In the genomic region with DNA sequence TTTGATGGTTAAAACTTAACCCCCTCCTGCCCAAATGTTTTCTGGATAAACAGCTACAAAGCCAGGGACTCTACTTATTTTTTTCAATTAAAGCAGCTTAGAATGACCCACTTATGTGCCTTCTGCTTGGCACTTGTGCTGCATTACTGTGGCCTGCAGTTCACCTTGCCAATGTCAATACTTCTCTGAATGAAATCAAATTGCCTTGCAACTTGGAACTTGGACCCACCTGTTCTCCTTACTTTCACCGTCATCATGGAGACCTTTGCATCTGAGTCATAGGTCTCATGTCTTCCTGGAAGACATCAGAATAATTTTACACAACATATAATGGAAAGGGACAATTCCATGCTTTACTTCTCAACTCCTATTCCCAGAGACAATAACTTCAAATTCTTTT, we compare ENCODE assay signal across 18 cellular contexts.
DNase-seq lines count a peak whose midpoint lies in the region; ATAC-seq and TF ChIP-seq lines count a peak whose summit lies in the region.
"Had no signal": no experiment of that assay in that cellular context is flagged by ENCODE, and none has a peak within 500 bp of the region (broad histone marks: within the 10 kb centered on the region; RNA-seq: fewer than 3 reads in every experiment).

No MANE protein-coding gene starts in this region.

- intact Hi-C loops in activated CD4-positive, alpha-beta T cell treated with anti-CD3 and anti-CD28 coated beads, Interleukin-2, amount 10 ng/mL, durations not matched to agents 24 days and 14 days (cut with micrococcal nuclease): no loop called here
- intact Hi-C loops in transverse colon (cut with DNase I; ENCODE audit: low total_unique reads): no loop called here

- H3K27me3 Mint-ChIP-seq in activated CD4-positive, alpha-beta T cell treated with anti-CD3 and anti-CD28 coated beads, Interleukin-2, amount 10 ng/mL, durations not matched to agents 24 days and 14 days: peaks cover 26% of the 10 kb centered on the region
- H3K27me3 Mint-ChIP-seq in activated CD4-positive, alpha-beta T cell treated with anti-CD3 and anti-CD28 coated beads, Interleukin-2, amount 10 ng/mL, durations not matched to agents 7 days and 5 days: peaks cover 15% of the 10 kb centered on the region

- no peak for TF ChIP-seq POLR2A in transverse colon (IDR thresholded peaks at IDR 0.05)

- no peaks in the 10 kb centered on the region for H3K36me3 Mint-ChIP-seq in activated CD4-positive, alpha-beta T cell treated with anti-CD3 and anti-CD28 coated beads, Interleukin-2, amount 10 ng/mL, durations not matched to agents 24 days and 14 days (ENCODE audit: low read depth)
- no peaks in the 10 kb centered on the region for H3K36me3 Mint-ChIP-seq in activated CD4-positive, alpha-beta T cell treated with anti-CD3 and anti-CD28 coated beads, Interleukin-2, amount 10 ng/mL, durations not matched to agents 7 days and 5 days (ENCODE audit: low read depth)

- WGBS in transverse colon (ENCODE audit: low coverage in 1 of 2), 2 donors: 52 to 60% methylated on average over 1 of the region's 1 CpG

- peaks cover 0 to 22% (median 5%) of the 10 kb centered on the region in 4 donors for H3K4me1 ChIP-seq in transverse colon

- H3K9me3 ChIP-seq in transverse colon: peaks cover 5 to 9% of the 10 kb centered on the region in 2 donors

- peak; percentile 23 for DNase-seq in activated CD4-positive, alpha-beta T cell treated with anti-CD3 and anti-CD28 coated beads, Interleukin-2, amount 10 ng/mL, durations not matched to agents 24 days and 14 days
- no peak for DNase-seq in activated CD4-positive, alpha-beta T cell treated with anti-CD3 and anti-CD28 coated beads, Interleukin-2, amount 10 ng/mL, durations not matched to agents 7 days and 5 days
- DNase-seq in NCI-H2196 (lab: John Stamatoyannopoulos, UW; ENCODE audit: unreplicated experiment) (peak; percentile 52), left lobe of liver (ENCODE audit: low spot score) (peak; percentile 76), transverse colon (peak; percentile 34), RPMI8226 (no peak), cerebellar nuclear complex (lab: John Stamatoyannopoulos, UW) (no peak)
- DNase-seq: 8988T, DMS153, H9, Kasumi-1, NCI-H1436, NCI-H2081 treated with DMSO at 0.1 percent for 48 hours, NCI-H345, NCI-H526 treated with DMSO at 0.1 percent for 48 hours, SHP77 treated with DMSO at 0.1 percent for 48 hours had no signal

- no peak overlapping the region for H3K4me3 ChIP-seq in transverse colon

- no peaks in the 10 kb centered on the region for H3K27me3 ChIP-seq in transverse colon

- H3K9me3 Mint-ChIP-seq in activated CD4-positive, alpha-beta T cell treated with anti-CD3 and anti-CD28 coated beads, Interleukin-2, amount 10 ng/mL, durations not matched to agents 24 days and 14 days: peaks cover 4% of the 10 kb centered on the region
- no peaks in the 10 kb centered on the region for H3K9me3 Mint-ChIP-seq in activated CD4-positive, alpha-beta T cell treated with anti-CD3 and anti-CD28 coated beads, Interleukin-2, amount 10 ng/mL, durations not matched to agents 7 days and 5 days

- CTCF ChIA-PET in activated CD4-positive, alpha-beta T cell treated with anti-CD3 and anti-CD28 coated beads, Interleukin-2, amount 10 ng/mL, durations not matched to agents 7 days and 5 days (lab: Charles Lee): no interaction called here

- no peak for TF ChIP-seq CTCF in transverse colon (IDR thresholded peaks at IDR 0.05)

- no peaks in the 10 kb centered on the region for H3K36me3 ChIP-seq in transverse colon

- ATAC-seq in left lobe of liver (peak; percentile 76), HG03135 (IDR thresholded peaks at IDR 0.05; ENCODE audit: unreplicated experiment) (no peak)

- H3K4me1 Mint-ChIP-seq in activated CD4-positive, alpha-beta T cell treated with anti-CD3 and anti-CD28 coated beads, Interleukin-2, amount 10 ng/mL, durations not matched to agents 24 days and 14 days: no peaks in the 10 kb centered on the region
- H3K4me1 Mint-ChIP-seq in activated CD4-positive, alpha-beta T cell treated with anti-CD3 and anti-CD28 coated beads, Interleukin-2, amount 10 ng/mL, durations not matched to agents 7 days and 5 days: no peaks in the 10 kb centered on the region

- no peak for TF ChIP-seq EP300 in transverse colon (IDR thresholded peaks at IDR 0.05; ENCODE audit: low read depth)

- peak overlapping the region in 3 of 4 donors; percentile 43 to 56 (median 52) for H3K27ac ChIP-seq in transverse colon
- H3K27ac ChIP-seq: C4-2B had no signal

- no peak overlapping the region for H3K4me3 Mint-ChIP-seq in activated CD4-positive, alpha-beta T cell treated with anti-CD3 and anti-CD28 coated beads, Interleukin-2, amount 10 ng/mL, durations not matched to agents 24 days and 14 days
- H3K4me3 Mint-ChIP-seq in activated CD4-positive, alpha-beta T cell treated with anti-CD3 and anti-CD28 coated beads, Interleukin-2, amount 10 ng/mL, durations not matched to agents 7 days and 5 days: no peak overlapping the region
- H3K4me3 Mint-ChIP-seq: H9 had no signal

- POLR2A ChIA-PET in activated CD4-positive, alpha-beta T cell treated with anti-CD3 and anti-CD28 coated beads, Interleukin-2, amount 10 ng/mL, durations not matched to agents 7 days and 5 days (lab: Charles Lee): no interaction called here

- in situ Hi-C loops in transverse colon (cut with MboI; ENCODE audit: low pct_ligation_motif_present in 1 of 4, low pct_unique_long_range_greater_than_20kb in 1 of 4, low sequenced_read_pairs in 3 of 4): no loop called here

- no peak overlapping the region for H3K27ac Mint-ChIP-seq in activated CD4-positive, alpha-beta T cell treated with anti-CD3 and anti-CD28 coated beads, Interleukin-2, amount 10 ng/mL, durations not matched to agents 24 days and 14 days
- H3K27ac Mint-ChIP-seq in activated CD4-positive, alpha-beta T cell treated with anti-CD3 and anti-CD28 coated beads, Interleukin-2, amount 10 ng/mL, durations not matched to agents 7 days and 5 days: no peak overlapping the region
- H3K27ac Mint-ChIP-seq: H9 had no signal

Comparison
In these comparisons a context has a peak if more than half of its experiments do, and no peak if none do; other contexts are left out.
1. DNase-seq: peak in activated CD4-positive, alpha-beta T cell treated with anti-CD3 and anti-CD28 coated beads, Interleukin-2, amount 10 ng/mL, durations not matched to agents 24 days and 14 days (single experiment), NCI-H2196 (single experiment), left lobe of liver (single experiment) and transverse colon (single experiment); none in activated CD4-positive, alpha-beta T cell treated with anti-CD3 and anti-CD28 coated beads, Interleukin-2, amount 10 ng/mL, durations not matched to agents 7 days and 5 days (single experiment), RPMI8226 (single experiment) and cerebellar nuclear complex (0 of 2).